ENCODE assay signal across 2 cellular contexts in the genomic region with DNA sequence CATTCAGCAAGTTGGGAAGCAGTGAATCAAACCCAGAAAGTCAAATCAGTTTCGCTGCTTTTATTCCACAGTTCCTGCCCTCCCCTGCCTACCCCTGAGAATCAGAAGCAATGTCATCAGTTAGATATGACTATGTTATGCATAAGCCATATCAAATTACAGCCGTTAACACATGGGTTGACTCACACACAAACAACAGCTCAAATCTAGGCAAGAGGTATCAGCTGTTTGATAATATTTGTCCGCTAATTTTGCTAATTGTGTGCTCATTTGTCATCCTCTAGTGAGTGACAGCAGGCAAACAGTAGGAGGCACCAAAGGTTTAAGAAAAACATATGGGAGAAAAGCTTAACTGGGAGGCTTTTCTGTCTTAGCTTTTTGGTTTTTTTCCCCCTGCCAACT.
TF ChIP-seq lines count a peak whose summit lies in the region.

No MANE protein-coding gene starts in this region.

TF ChIP-seq in HepG2, 621 proteins besides CTCF, POLR2A, EP300 and RAD21 (continued from another document):
- TF ChIP-seq NR3C1 (CRISPR knock-in tag; IDR thresholded peaks at IDR 0.05) (no peak), SMYD3 (CRISPR knock-in tag; IDR thresholded peaks at IDR 0.05) (no peak), ARNT (IDR thresholded peaks at IDR 0.05) (no peak), EZH2 (conservative IDR thresholded peaks at IDR 0.05; ENCODE audit: low read depth, low read length) (no peak), SMC3 (IDR thresholded peaks at IDR 0.05; ENCODE audit: low read length) (no peak), ELF1 (CRISPR knock-in tag; IDR thresholded peaks at IDR 0.05) (no peak), SOX13 (IDR thresholded peaks at IDR 0.05) (no peak), SOX13 (CRISPR knock-in tag; conservative IDR thresholded peaks at IDR 0.05 in 1 of 2, IDR thresholded peaks at IDR 0.05 in 1 of 2) (no peak), ZNF557 (CRISPR knock-in tag; IDR thresholded peaks at IDR 0.05) (no peak)
- TF ChIP-seq, protein P1, sequence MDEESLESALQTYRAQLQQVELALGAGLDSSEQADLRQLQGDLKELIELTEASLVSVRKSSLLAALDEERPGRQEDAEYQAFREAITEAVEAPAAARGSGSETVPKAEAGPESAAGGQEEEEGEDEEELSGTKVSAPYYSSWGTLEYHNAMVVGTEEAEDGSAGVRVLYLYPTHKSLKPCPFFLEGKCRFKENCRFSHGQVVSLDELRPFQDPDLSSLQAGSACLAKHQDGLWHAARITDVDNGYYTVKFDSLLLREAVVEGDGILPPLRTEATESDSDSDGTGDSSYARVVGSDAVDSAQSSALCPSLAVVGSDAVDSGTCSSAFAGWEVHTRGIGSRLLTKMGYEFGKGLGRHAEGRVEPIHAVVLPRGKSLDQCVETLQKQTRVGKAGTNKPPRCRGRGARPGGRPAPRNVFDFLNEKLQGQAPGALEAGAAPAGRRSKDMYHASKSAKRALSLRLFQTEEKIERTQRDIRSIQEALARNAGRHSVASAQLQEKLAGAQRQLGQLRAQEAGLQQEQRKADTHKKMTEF (CRISPR knock-in tag; IDR thresholded peaks at IDR 0.05) = no peak
- TF ChIP-seq, protein P2, sequence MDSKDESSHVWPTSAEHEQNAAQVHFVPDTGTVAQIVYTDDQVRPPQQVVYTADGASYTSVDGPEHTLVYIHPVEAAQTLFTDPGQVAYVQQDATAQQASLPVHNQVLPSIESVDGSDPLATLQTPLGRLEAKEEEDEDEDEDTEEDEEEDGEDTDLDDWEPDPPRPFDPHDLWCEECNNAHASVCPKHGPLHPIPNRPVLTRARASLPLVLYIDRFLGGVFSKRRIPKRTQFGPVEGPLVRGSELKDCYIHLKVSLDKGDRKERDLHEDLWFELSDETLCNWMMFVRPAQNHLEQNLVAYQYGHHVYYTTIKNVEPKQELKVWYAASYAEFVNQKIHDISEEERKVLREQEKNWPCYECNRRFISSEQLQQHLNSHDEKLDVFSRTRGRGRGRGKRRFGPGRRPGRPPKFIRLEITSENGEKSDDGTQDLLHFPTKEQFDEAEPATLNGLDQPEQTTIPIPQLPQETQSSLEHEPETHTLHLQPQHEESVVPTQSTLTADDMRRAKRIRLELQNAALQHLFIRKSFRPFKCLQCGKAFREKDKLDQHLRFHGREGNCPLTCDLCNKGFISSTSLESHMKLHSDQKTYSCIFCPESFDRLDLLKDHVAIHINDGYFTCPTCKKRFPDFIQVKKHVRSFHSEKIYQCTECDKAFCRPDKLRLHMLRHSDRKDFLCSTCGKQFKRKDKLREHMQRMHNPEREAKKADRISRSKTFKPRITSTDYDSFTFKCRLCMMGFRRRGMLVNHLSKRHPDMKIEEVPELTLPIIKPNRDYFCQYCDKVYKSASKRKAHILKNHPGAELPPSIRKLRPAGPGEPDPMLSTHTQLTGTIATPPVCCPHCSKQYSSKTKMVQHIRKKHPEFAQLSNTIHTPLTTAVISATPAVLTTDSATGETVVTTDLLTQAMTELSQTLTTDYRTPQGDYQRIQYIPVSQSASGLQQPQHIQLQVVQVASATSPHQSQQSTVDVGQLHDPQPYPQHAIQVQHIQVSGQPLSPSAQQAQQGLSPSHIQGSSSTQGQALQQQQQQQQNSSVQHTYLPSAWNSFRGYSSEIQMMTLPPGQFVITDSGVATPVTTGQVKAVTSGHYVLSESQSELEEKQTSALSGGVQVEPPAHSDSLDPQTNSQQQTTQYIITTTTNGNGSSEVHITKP (CRISPR knock-in tag; IDR thresholded peaks at IDR 0.05; ENCODE audit: low read depth) = no peak
- TF ChIP-seq, protein P3, sequence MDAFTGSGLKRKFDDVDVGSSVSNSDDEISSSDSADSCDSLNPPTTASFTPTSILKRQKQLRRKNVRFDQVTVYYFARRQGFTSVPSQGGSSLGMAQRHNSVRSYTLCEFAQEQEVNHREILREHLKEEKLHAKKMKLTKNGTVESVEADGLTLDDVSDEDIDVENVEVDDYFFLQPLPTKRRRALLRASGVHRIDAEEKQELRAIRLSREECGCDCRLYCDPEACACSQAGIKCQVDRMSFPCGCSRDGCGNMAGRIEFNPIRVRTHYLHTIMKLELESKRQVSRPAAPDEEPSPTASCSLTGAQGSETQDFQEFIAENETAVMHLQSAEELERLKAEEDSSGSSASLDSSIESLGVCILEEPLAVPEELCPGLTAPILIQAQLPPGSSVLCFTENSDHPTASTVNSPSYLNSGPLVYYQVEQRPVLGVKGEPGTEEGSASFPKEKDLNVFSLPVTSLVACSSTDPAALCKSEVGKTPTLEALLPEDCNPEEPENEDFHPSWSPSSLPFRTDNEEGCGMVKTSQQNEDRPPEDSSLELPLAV (CRISPR knock-in tag; conservative IDR thresholded peaks at IDR 0.05; ENCODE audit: low read depth) = no peak
TF ChIP-seq in HepG2: peak in this region for 0.

TF ChIP-seq in H1, 55 proteins besides CTCF, POLR2A, EP300 and RAD21 (continued from another document):
- TF ChIP-seq CTBP2 (IDR thresholded peaks at IDR 0.05; ENCODE audit: borderline replicate concordance, insufficient read depth, insufficient read length, low read length) = no peak
- no peak for TF ChIP-seq TCF12 (IDR thresholded peaks at IDR 0.05; ENCODE audit: low read depth, low read length)
- TF ChIP-seq ZNF274 (IDR thresholded peaks at IDR 0.05; ENCODE audit: borderline replicate concordance, extremely low read depth, low read length) = no peak
- no peak for TF ChIP-seq KDM4A (IDR thresholded peaks at IDR 0.05; ENCODE audit: low read depth, low read length, severe bottlenecking)
- no peak for TF ChIP-seq SUZ12 (IDR thresholded peaks at IDR 0.05; ENCODE audit: low read length)
- TF ChIP-seq ASH2L (IDR thresholded peaks at IDR 0.05; ENCODE audit: low read length) = no peak
- TF ChIP-seq CREB1 (IDR thresholded peaks at IDR 0.05) = no peak
- no peak for TF ChIP-seq GTF2F1 (IDR thresholded peaks at IDR 0.05; ENCODE audit: borderline replicate concordance, low read depth, low read length)
- TF ChIP-seq, protein P4, sequence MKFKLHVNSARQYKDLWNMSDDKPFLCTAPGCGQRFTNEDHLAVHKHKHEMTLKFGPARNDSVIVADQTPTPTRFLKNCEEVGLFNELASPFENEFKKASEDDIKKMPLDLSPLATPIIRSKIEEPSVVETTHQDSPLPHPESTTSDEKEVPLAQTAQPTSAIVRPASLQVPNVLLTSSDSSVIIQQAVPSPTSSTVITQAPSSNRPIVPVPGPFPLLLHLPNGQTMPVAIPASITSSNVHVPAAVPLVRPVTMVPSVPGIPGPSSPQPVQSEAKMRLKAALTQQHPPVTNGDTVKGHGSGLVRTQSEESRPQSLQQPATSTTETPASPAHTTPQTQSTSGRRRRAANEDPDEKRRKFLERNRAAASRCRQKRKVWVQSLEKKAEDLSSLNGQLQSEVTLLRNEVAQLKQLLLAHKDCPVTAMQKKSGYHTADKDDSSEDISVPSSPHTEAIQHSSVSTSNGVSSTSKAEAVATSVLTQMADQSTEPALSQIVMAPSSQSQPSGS (IDR thresholded peaks at IDR 0.05; ENCODE audit: low read length) = no peak
- TF ChIP-seq SP1 (IDR thresholded peaks at IDR 0.05; ENCODE audit: low read depth, low read length) = no peak
- no peak for TF ChIP-seq JUN (IDR thresholded peaks at IDR 0.05; ENCODE audit: low read depth, low read length)
- no peak for TF ChIP-seq SAP30 (IDR thresholded peaks at IDR 0.05; ENCODE audit: insufficient read depth, insufficient replicate concordance, low read length)
- TF ChIP-seq FOSL1 (IDR thresholded peaks at IDR 0.05; ENCODE audit: insufficient read depth, low read depth, low read length) = no peak
- TF ChIP-seq NANOG (IDR thresholded peaks at IDR 0.05; ENCODE audit: insufficient read depth, low read depth, low read length, poor library complexity, severe bottlenecking) = no peak
